ENCODE assay signal across 1 cellular context in the genomic region with DNA sequence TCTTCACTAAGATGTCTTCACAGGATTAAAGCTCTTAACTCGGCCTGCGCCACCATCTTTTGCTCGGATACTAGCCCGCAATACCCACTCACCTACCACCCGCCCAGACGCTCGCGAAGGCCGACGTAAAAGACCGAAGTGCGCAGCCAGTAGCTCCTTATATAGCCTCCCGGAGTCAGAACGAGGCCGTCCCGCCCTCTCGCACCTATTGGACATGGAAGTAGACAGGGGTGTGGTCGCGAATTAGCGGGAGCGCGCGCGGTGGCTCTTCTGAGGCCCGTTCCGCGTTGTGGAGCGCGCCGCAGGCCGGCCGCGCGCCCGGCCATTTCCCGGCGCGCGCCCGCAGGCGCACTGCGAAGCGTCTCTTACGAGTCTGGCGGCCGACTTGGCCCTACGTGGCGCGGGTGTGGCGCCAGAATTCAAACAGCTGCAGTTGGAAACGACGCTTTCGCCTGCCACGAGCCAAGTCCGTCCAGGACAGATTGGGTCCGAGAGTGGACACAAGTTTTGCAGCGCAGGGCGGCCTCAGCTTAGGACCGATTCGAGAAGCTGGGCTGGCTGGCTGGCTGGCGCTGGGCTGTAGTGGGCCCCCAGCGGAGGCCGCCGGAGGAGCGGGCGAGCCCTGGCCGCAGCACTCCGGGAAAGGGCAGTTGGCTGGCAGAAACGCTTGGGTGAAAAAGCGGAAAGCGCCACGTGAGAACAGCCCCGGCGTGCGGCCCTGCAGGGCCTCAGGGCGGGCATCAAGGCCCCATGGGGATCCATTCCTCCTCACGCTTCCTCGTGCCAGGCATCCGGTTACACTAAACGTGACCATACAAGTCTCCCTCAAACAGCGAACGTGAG.
TF ChIP-seq lines count a peak whose summit lies in the region.

No MANE protein-coding gene starts in this region.

TF ChIP-seq in HepG2, 621 proteins besides CTCF, POLR2A, EP300 and RAD21 (continued from another document and continues in another):
- TF ChIP-seq IRX3 (CRISPR knock-in tag; IDR thresholded peaks at IDR 0.05; ENCODE audit: borderline replicate concordance, low read depth) (peak; percentile 84; the same call in 1 of the 2 replicates), CEBPB (IDR thresholded peaks at IDR 0.05; ENCODE audit: borderline replicate concordance, low read depth, low read length) (no peak), STAG1 (CRISPR knock-in tag; IDR thresholded peaks at IDR 0.05) (no peak), PBX2 (CRISPR knock-in tag; IDR thresholded peaks at IDR 0.05) (no peak), GLMP (CRISPR knock-in tag; IDR thresholded peaks at IDR 0.05; ENCODE audit: borderline replicate concordance) (no peak), KDM1A (CRISPR knock-in tag; IDR thresholded peaks at IDR 0.05) (no peak), RELA (CRISPR knock-in tag; IDR thresholded peaks at IDR 0.05) (no peak), RARA (CRISPR knock-in tag; IDR thresholded peaks at IDR 0.05) (peak; percentile 63), ZNF274 (CRISPR knock-in tag; IDR thresholded peaks at IDR 0.05) (peak; percentile 86; the same call in 1 of the 2 replicates), CEBPG (CRISPR knock-in tag; IDR thresholded peaks at IDR 0.05) (no peak; the same call in 1 of the 2 replicates), ZNF652 (CRISPR knock-in tag; IDR thresholded peaks at IDR 0.05; ENCODE audit: borderline replicate concordance, low read depth) (no peak), ZNF430 (CRISPR knock-in tag; IDR thresholded peaks at IDR 0.05) (peak; percentile 96), ETV5 (CRISPR knock-in tag; IDR thresholded peaks at IDR 0.05; ENCODE audit: borderline replicate concordance) (peak; percentile 38), TBL1XR1 (IDR thresholded peaks at IDR 0.05; ENCODE audit: borderline replicate concordance, low read length, partially characterized antibody) (peak; percentile 66), CAMTA2 (CRISPR knock-in tag; IDR thresholded peaks at IDR 0.05; ENCODE audit: borderline replicate concordance) (peak; percentile 5; the same call in 1 of the 2 replicates), DRAP1 (CRISPR knock-in tag; IDR thresholded peaks at IDR 0.05) (peak; percentile 99), ZNF704 (CRISPR knock-in tag; IDR thresholded peaks at IDR 0.05; ENCODE audit: borderline replicate concordance) (peak; percentile 94; the same call in 1 of the 2 replicates), ZSCAN29 (CRISPR knock-in tag; conservative IDR thresholded peaks at IDR 0.05) (peak; percentile 82; the same call in 1 of the 2 replicates), FOXK2 (IDR thresholded peaks at IDR 0.05) (no peak), ZNF160 (CRISPR knock-in tag; IDR thresholded peaks at IDR 0.05) (peak; percentile 71; the same call in 1 of the 2 replicates), SSRP1 (CRISPR knock-in tag; IDR thresholded peaks at IDR 0.05) (no peak), CENPT (CRISPR knock-in tag; IDR thresholded peaks at IDR 0.05; ENCODE audit: low read depth) (no peak; the same call in 1 of the 2 replicates), ZNF781 (CRISPR knock-in tag; IDR thresholded peaks at IDR 0.05; ENCODE audit: borderline replicate concordance, not compliant biosample characterization) (peak; percentile 71), REPIN1 (CRISPR knock-in tag; IDR thresholded peaks at IDR 0.05; ENCODE audit: borderline replicate concordance, low read depth) (peak; percentile 79; the same call in 1 of the 2 replicates), RBM22 (optimal IDR thresholded peaks at IDR 0.05; ENCODE audit: low read length) (peak; percentile 83), NFE2L1 (CRISPR knock-in tag; IDR thresholded peaks at IDR 0.05; ENCODE audit: borderline replicate concordance) (no peak), ZNF670 (CRISPR knock-in tag; IDR thresholded peaks at IDR 0.05; ENCODE audit: borderline replicate concordance) (no peak; the same call in 1 of the 2 replicates), TCF7 (IDR thresholded peaks at IDR 0.05; ENCODE audit: low read depth) (no peak), TOPORS (CRISPR knock-in tag; IDR thresholded peaks at IDR 0.05) (peak; percentile 75), ZNF879 (CRISPR knock-in tag; IDR thresholded peaks at IDR 0.05) (no peak), ZNF761 (CRISPR knock-in tag; conservative IDR thresholded peaks at IDR 0.05) (peak; percentile 90; the same call in 1 of the 2 replicates)
- TF ChIP-seq, protein P1, sequence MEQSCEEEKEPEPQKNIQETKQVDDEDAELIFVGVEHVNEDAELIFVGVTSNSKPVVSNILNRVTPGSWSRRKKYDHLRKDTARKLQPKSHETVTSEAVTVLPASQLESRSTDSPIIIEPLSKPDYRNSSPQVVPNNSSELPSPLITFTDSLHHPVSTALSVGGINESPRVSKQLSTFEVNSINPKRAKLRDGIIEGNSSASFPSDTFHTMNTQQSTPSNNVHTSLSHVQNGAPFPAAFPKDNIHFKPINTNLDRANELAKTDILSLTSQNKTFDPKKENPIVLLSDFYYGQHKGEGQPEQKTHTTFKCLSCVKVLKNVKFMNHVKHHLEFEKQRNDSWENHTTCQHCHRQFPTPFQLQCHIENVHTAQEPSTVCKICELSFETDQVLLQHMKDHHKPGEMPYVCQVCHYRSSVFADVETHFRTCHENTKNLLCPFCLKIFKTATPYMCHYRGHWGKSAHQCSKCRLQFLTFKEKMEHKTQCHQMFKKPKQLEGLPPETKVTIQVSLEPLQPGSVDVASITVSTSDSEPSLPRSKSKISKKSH (CRISPR knock-in tag; IDR thresholded peaks at IDR 0.05; ENCODE audit: borderline replicate concordance) = peak; percentile 93; the same call in 1 of the 2 replicates
- TF ChIP-seq, protein P2, sequence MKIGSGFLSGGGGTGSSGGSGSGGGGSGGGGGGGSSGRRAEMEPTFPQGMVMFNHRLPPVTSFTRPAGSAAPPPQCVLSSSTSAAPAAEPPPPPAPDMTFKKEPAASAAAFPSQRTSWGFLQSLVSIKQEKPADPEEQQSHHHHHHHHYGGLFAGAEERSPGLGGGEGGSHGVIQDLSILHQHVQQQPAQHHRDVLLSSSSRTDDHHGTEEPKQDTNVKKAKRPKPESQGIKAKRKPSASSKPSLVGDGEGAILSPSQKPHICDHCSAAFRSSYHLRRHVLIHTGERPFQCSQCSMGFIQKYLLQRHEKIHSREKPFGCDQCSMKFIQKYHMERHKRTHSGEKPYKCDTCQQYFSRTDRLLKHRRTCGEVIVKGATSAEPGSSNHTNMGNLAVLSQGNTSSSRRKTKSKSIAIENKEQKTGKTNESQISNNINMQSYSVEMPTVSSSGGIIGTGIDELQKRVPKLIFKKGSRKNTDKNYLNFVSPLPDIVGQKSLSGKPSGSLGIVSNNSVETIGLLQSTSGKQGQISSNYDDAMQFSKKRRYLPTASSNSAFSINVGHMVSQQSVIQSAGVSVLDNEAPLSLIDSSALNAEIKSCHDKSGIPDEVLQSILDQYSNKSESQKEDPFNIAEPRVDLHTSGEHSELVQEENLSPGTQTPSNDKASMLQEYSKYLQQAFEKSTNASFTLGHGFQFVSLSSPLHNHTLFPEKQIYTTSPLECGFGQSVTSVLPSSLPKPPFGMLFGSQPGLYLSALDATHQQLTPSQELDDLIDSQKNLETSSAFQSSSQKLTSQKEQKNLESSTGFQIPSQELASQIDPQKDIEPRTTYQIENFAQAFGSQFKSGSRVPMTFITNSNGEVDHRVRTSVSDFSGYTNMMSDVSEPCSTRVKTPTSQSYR (CRISPR knock-in tag; IDR thresholded peaks at IDR 0.05; ENCODE audit: borderline replicate concordance) = peak; percentile 47; the same call in 1 of the 2 replicates
- TF ChIP-seq, protein P3, sequence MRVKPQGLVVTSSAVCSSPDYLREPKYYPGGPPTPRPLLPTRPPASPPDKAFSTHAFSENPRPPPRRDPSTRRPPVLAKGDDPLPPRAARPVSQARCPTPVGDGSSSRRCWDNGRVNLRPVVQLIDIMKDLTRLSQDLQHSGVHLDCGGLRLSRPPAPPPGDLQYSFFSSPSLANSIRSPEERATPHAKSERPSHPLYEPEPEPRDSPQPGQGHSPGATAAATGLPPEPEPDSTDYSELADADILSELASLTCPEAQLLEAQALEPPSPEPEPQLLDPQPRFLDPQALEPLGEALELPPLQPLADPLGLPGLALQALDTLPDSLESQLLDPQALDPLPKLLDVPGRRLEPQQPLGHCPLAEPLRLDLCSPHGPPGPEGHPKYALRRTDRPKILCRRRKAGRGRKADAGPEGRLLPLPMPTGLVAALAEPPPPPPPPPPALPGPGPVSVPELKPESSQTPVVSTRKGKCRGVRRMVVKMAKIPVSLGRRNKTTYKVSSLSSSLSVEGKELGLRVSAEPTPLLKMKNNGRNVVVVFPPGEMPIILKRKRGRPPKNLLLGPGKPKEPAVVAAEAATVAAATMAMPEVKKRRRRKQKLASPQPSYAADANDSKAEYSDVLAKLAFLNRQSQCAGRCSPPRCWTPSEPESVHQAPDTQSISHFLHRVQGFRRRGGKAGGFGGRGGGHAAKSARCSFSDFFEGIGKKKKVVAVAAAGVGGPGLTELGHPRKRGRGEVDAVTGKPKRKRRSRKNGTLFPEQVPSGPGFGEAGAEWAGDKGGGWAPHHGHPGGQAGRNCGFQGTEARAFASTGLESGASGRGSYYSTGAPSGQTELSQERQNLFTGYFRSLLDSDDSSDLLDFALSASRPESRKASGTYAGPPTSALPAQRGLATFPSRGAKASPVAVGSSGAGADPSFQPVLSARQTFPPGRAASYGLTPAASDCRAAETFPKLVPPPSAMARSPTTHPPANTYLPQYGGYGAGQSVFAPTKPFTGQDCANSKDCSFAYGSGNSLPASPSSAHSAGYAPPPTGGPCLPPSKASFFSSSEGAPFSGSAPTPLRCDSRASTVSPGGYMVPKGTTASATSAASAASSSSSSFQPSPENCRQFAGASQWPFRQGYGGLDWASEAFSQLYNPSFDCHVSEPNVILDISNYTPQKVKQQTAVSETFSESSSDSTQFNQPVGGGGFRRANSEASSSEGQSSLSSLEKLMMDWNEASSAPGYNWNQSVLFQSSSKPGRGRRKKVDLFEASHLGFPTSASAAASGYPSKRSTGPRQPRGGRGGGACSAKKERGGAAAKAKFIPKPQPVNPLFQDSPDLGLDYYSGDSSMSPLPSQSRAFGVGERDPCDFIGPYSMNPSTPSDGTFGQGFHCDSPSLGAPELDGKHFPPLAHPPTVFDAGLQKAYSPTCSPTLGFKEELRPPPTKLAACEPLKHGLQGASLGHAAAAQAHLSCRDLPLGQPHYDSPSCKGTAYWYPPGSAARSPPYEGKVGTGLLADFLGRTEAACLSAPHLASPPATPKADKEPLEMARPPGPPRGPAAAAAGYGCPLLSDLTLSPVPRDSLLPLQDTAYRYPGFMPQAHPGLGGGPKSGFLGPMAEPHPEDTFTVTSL (CRISPR knock-in tag; IDR thresholded peaks at IDR 0.05; ENCODE audit: borderline replicate concordance) = peak; percentile 30; the same call in 1 of the 2 replicates
- TF ChIP-seq, protein P4, sequence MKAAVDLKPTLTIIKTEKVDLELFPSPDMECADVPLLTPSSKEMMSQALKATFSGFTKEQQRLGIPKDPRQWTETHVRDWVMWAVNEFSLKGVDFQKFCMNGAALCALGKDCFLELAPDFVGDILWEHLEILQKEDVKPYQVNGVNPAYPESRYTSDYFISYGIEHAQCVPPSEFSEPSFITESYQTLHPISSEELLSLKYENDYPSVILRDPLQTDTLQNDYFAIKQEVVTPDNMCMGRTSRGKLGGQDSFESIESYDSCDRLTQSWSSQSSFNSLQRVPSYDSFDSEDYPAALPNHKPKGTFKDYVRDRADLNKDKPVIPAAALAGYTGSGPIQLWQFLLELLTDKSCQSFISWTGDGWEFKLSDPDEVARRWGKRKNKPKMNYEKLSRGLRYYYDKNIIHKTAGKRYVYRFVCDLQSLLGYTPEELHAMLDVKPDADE (CRISPR knock-in tag; IDR thresholded peaks at IDR 0.05) = no peak
- TF ChIP-seq, protein P5, sequence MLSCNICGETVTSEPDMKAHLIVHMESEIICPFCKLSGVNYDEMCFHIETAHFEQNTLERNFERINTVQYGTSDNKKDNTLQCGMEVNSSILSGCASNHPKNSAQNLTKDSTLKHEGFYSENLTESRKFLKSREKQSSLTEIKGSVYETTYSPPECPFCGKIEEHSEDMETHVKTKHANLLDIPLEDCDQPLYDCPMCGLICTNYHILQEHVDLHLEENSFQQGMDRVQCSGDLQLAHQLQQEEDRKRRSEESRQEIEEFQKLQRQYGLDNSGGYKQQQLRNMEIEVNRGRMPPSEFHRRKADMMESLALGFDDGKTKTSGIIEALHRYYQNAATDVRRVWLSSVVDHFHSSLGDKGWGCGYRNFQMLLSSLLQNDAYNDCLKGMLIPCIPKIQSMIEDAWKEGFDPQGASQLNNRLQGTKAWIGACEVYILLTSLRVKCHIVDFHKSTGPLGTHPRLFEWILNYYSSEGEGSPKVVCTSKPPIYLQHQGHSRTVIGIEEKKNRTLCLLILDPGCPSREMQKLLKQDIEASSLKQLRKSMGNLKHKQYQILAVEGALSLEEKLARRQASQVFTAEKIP (CRISPR knock-in tag; IDR thresholded peaks at IDR 0.05; ENCODE audit: borderline replicate concordance) = no peak
